In the genomic region with DNA sequence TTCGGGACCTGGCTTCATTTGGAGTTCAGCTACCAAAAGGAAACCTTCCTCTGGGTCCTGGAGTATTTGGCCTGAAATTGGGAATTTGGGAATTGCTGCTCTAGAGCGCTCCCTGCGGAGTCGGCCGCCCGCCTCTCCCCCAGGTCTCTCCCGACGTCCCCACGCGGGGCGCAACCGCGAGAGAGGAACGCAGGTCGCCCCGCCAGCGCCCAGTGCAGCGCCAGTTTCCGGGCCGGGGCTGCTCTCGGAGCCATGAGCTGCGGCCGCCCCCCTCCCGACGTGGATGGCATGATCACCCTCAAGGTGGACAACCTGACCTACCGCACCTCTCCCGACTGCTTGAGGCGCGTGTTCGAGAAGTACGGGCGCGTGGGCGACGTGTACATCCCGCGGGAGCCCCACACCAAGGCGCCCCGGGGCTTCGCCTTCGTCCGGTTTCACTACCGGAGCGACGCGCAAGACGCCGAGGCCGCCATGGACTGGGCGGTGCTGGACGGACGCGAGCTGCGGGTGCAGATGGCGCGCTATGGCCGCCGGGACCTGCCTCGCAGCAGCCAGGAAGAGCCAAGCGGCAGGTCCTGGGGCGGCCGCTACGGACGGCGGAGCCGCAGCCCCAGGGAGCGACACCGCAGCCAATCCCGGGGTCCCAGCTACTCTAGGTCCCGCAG, we compare ENCODE assay signal across 8 cellular contexts.
DNase-seq lines count a peak whose midpoint lies in the region; ATAC-seq, FAIRE-seq and TF ChIP-seq lines count a peak whose summit lies in the region.
"Not testable (repeated sequence)": the region's sequence is repeated elsewhere in the genome, so short reads cannot be mapped to it uniquely, and the experiment has no call there.

No MANE protein-coding gene starts in this region.

- not testable (repeated sequence) for H3K27me3 Mint-ChIP-seq in GM23338 (ENCODE audit: insufficient read depth, low read depth, poor library complexity)

- H3K4me1 Mint-ChIP-seq in GM23338, result not testable (repeated sequence)

- not testable (repeated sequence) for H3K9me3 Mint-ChIP-seq in GM23338

- not testable (repeated sequence) for H3K9me3 ChIP-seq in body of pancreas; keratinocyte (ENCODE audit: control insufficient read depth, low read depth, low read length); psoas muscle; skeletal muscle tissue (ENCODE audit: control insufficient read depth in 3 of 3, low read length in 3 of 3); upper lobe of right lung

- H4K20me1 ChIP-seq in GM23338 (replicated peaks; ENCODE audit: insufficient read depth); keratinocyte (ENCODE audit: control insufficient read depth, extremely low read depth, insufficient read depth, low read length): not testable (repeated sequence)

- H3K9me2 ChIP-seq in GM23338 (ENCODE audit: insufficient read depth), result not testable (repeated sequence)

- 23 to 26% methylated on average over 15 to 50 of the region's 70 CpGs for WGBS in body of pancreas, 2 donors
- WGBS in psoas muscle, 3 donors, result 25 to 34% (median 32%) methylated on average over 51 to 70 of the region's 70 CpGs

- dilution Hi-C loops in keratinocyte (cut with MboI; ENCODE audit: extremely low pct_ligation_motif_present, low sequenced_read_pairs), result not testable (repeated sequence)

- not testable (repeated sequence) for DNase-seq in GM23338 (ENCODE audit: low spot score); epithelial cell of esophagus (ENCODE audit: low read depth); Right ventricle myocardium inferior (ENCODE audit: missing footprints); keratinocyte (ENCODE audit: low read depth, low spot score); psoas muscle; upper lobe of right lung
- DNase-seq in body of pancreas, result peak in 1 of 4 donors; percentile 18

- not testable (repeated sequence) for H3F3A ChIP-seq in GM23338 (replicated peaks; ENCODE audit: low read depth)

- not testable (repeated sequence) for H3K4me3 ChIP-seq in GM23338, body of pancreas, upper lobe of right lung
- H3K4me3 ChIP-seq in epithelial cell of esophagus (ENCODE audit: low read length) (peak overlapping the region; percentile 19), keratinocyte (ENCODE audit: control insufficient read depth in 2 of 3, extremely low read depth in 1 of 3, insufficient read depth in 2 of 3, low read depth in 1 of 3, low read length in 3 of 3) (peak overlapping the region in 1 of 3 experiments; percentile 33), psoas muscle (peak overlapping the region; percentile 58), skeletal muscle tissue (ENCODE audit: low read length in 3 of 3) (peak overlapping the region in 2 of 3 donors; percentile 27 to 50)

- intact Hi-C loops in body of pancreas (cut with DNase I); Right ventricle myocardium inferior (cut with DNase I); psoas muscle (cut with DNase I); upper lobe of right lung (cut with DNase I): not testable (repeated sequence)

- H3K4me3 Mint-ChIP-seq in GM23338, result not testable (repeated sequence)

- not testable (repeated sequence) for H3K36me3 ChIP-seq in GM23338 (ENCODE audit: insufficient read depth); body of pancreas (replicated peaks in 1 of 2; ENCODE audit: insufficient read depth in 1 of 2, low read depth in 2 of 2); keratinocyte (ENCODE audit: control insufficient read depth in 2 of 2, extremely low read depth in 1 of 2, insufficient read depth in 2 of 2, low read length in 2 of 2); psoas muscle (ENCODE audit: insufficient read depth in 1 of 2, low read depth in 1 of 2); skeletal muscle tissue (ENCODE audit: control insufficient read depth in 3 of 3, insufficient read depth in 3 of 3, low read length in 3 of 3); upper lobe of right lung

- H3K27ac ChIP-seq in GM23338 (ENCODE audit: low read depth); body of pancreas; keratinocyte (ENCODE audit: control insufficient read depth, insufficient read depth, low read length); psoas muscle; skeletal muscle tissue (ENCODE audit: low read depth, low read length); upper lobe of right lung: not testable (repeated sequence)

- not testable (repeated sequence) for H3K9me1 ChIP-seq in keratinocyte (ENCODE audit: control insufficient read depth, extremely low read depth, insufficient read depth, low read length)

- H3K4me1 ChIP-seq in GM23338 (ENCODE audit: insufficient read depth); body of pancreas; keratinocyte (ENCODE audit: control insufficient read depth, extremely low read depth, insufficient read depth, low read length); psoas muscle; skeletal muscle tissue (ENCODE audit: control insufficient read depth in 3 of 3, insufficient read depth in 3 of 3, low read length in 3 of 3); upper lobe of right lung: not testable (repeated sequence)

- TF ChIP-seq CTCF in GM23338 (conservative IDR thresholded peaks at IDR 0.05; ENCODE audit: low read depth in 2 of 2); epithelial cell of esophagus (IDR thresholded peaks at IDR 0.05; ENCODE audit: insufficient read depth, low read depth, low read length, missing control alignments); keratinocyte (optimal IDR thresholded peaks at IDR 0.05 in 1 of 3, IDR thresholded peaks at IDR 0.05 in 1 of 3, conservative IDR thresholded peaks at IDR 0.05 in 1 of 3; ENCODE audit: extremely low read depth in 1 of 3, insufficient read depth in 2 of 3, low read length in 3 of 3); upper lobe of right lung (IDR thresholded peaks at IDR 0.05): not testable (repeated sequence)
- TF ChIP-seq CTCF in body of pancreas (IDR thresholded peaks at IDR 0.05) (peak in 1 of 7 experiments; percentile 8), psoas muscle (IDR thresholded peaks at IDR 0.05) (peak; percentile 7)

- H3K4me2 ChIP-seq in GM23338, result not testable (repeated sequence)
- peak overlapping the region; percentile 22 for H3K4me2 ChIP-seq in keratinocyte (ENCODE audit: control insufficient read depth, extremely low read depth, insufficient read depth, low read depth, low read length)

- not testable (repeated sequence) for H2AFZ ChIP-seq in GM23338; keratinocyte (ENCODE audit: control insufficient read depth, low read length)

- H3K79me2 ChIP-seq in GM23338 (replicated peaks; ENCODE audit: insufficient read depth); keratinocyte (ENCODE audit: control insufficient read depth, insufficient read depth, low read length): not testable (repeated sequence)

- not testable (repeated sequence) for H3K27me3 ChIP-seq in GM23338 (ENCODE audit: insufficient read depth); body of pancreas; keratinocyte (ENCODE audit: control insufficient read depth, extremely low read depth, insufficient read depth, low read length); skeletal muscle tissue (ENCODE audit: control insufficient read depth in 3 of 3, insufficient read depth in 3 of 3, low read length in 3 of 3); upper lobe of right lung
- H3K27me3 ChIP-seq in psoas muscle (ENCODE audit: insufficient read depth in 3 of 3, low read length in 2 of 3), result peaks cover 0 to 10% (median 0%) of the 10 kb centered on the region in 3 donors

- not testable (repeated sequence) for FAIRE-seq in keratinocyte (lab: Jason Lieb, UNC)

- not testable (repeated sequence) for H3K27ac Mint-ChIP-seq in GM23338

- not testable (repeated sequence) for H3K36me3 Mint-ChIP-seq in GM23338 (ENCODE audit: low read depth)

- ATAC-seq in GM23338 (peak; percentile 74), body of pancreas (peak; percentile 40), Right ventricle myocardium inferior (peak; percentile 69), psoas muscle (peak in 2 of 4 donors; percentile 26 to 27), upper lobe of right lung (peak; percentile 27)

- not testable (repeated sequence) for TF ChIP-seq POLR2A in body of pancreas (IDR thresholded peaks at IDR 0.05)

- not testable (repeated sequence) for H3K9ac ChIP-seq in keratinocyte (ENCODE audit: control insufficient read depth, extremely low read depth, insufficient read depth, low read length); skeletal muscle tissue (ENCODE audit: low read depth in 1 of 3, low read length in 3 of 3)
